Comparison of ENCODE assay signal across 10 cellular contexts in genomic region chr4:158161561-158162354, GRCh38. TPM values are rescaled to one million over a fixed set of nuclear protein-coding genes. Genes with fewer than 3 reads are reported as not detected.
DNase-seq lines count a peak whose midpoint lies in the region; ATAC-seq, FAIRE-seq and TF ChIP-seq lines count a peak whose summit lies in the region.
"Had no signal": no experiment of that assay in that cellular context is flagged by ENCODE, and none has a peak within 500 bp of the region (broad histone marks: within the 10 kb centered on the region; RNA-seq: fewer than 3 reads in every experiment).

No MANE protein-coding gene starts in this region.

- no peaks in the 10 kb centered on the region for H3K36me3 Mint-ChIP-seq in stimulated activated naive B cell treated with anti-CD40 and anti-IgM and Interleukin-4, amounts not matched to agents 10 μg/mL and 1 μg/mL and 100 μg/mL, for 72 hours
- H3K36me3 Mint-ChIP-seq in T-helper 17 cell (ENCODE audit: low read depth), result peaks cover 2% of the 10 kb centered on the region
- H3K36me3 Mint-ChIP-seq: natural killer cell treated with Interleukin-12 subunit alpha and Interleukin-12 subunit beta and Interleukin-15 and Interleukin-18, amount 100 ng/mL, for 72 hours had no signal

- H3K27me3 ChIP-seq in hepatocyte, result no peaks in the 10 kb centered on the region
- H3K27me3 ChIP-seq in stomach smooth muscle (ENCODE audit: control insufficient read depth in 1 of 2, insufficient read depth in 2 of 2, low read length in 2 of 2), result no peaks in the 10 kb centered on the region

- H3K9ac ChIP-seq in stomach smooth muscle (ENCODE audit: low read length in 2 of 2), result no peak overlapping the region

- H3K27ac ChIP-seq in hepatocyte (peak overlapping the region; percentile 90), stomach smooth muscle (ENCODE audit: low read length) (peak overlapping the region; percentile 6)

- DNase-seq in HS-5 (ENCODE audit: low read depth) (peak; percentile 77), astrocyte of the hippocampus (ENCODE audit: low read depth, low spot score) (peak; percentile 89), hepatocyte (ENCODE audit: low spot score) (peak; percentile 71), T-helper 17 cell (no peak), NCI-H1436 treated with DMSO at 0.1 percent for 48 hours (lab: John Stamatoyannopoulos, UW) (no peak), D721Med (ENCODE audit: insufficient read length, low spot score) (no peak)
- DNase-seq in stimulated activated naive B cell treated with anti-CD40 and anti-IgM and Interleukin-4, amounts not matched to agents 10 μg/mL and 1 μg/mL and 100 μg/mL, for 72 hours, result no peak
- DNase-seq: NCI-H1092 treated with DMSO at 0.1 percent for 48 hours had no signal

- H3K9me3 Mint-ChIP-seq in stimulated activated naive B cell treated with anti-CD40 and anti-IgM and Interleukin-4, amounts not matched to agents 10 μg/mL and 1 μg/mL and 100 μg/mL, for 72 hours, result no peaks in the 10 kb centered on the region

- H4K20me1 ChIP-seq in hepatocyte (ENCODE audit: insufficient read depth, poor library complexity, severe bottlenecking), result no peaks in the 10 kb centered on the region

- FAIRE-seq in D721Med (lab: Jason Lieb, UNC), result no peak

- TF ChIP-seq CTCF in hepatocyte (IDR thresholded peaks at IDR 0.05; ENCODE audit: poor library complexity) (no peak), D721Med (IDR thresholded peaks at IDR 0.05; ENCODE audit: insufficient read depth, missing control alignments) (no peak)

- no peaks in the 10 kb centered on the region for H3K9me3 ChIP-seq in hepatocyte (ENCODE audit: low read depth)
- no peaks in the 10 kb centered on the region for H3K9me3 ChIP-seq in stomach smooth muscle (ENCODE audit: control insufficient read depth in 2 of 2, low read length in 2 of 2)
- no peaks in the 10 kb centered on the region for H3K9me3 ChIP-seq in T-helper 17 cell (ENCODE audit: control insufficient read depth, low read length, poor library complexity, severe bottlenecking)

- H3K79me2 ChIP-seq in hepatocyte, result peaks cover 98% of the 10 kb centered on the region

- H3K27ac Mint-ChIP-seq in stimulated activated naive B cell treated with anti-CD40 and anti-IgM and Interleukin-4, amounts not matched to agents 10 μg/mL and 1 μg/mL and 100 μg/mL, for 72 hours, result no peak overlapping the region
- no peak overlapping the region for H3K27ac Mint-ChIP-seq in T-helper 17 cell
- H3K27ac Mint-ChIP-seq: natural killer cell treated with Interleukin-12 subunit alpha and Interleukin-12 subunit beta and Interleukin-15 and Interleukin-18, amount 100 ng/mL, for 72 hours had no signal

- H2AFZ ChIP-seq in hepatocyte, result no peak overlapping the region

- H3K27me3 Mint-ChIP-seq in stimulated activated naive B cell treated with anti-CD40 and anti-IgM and Interleukin-4, amounts not matched to agents 10 μg/mL and 1 μg/mL and 100 μg/mL, for 72 hours, result peaks cover 14 to 24% of the 10 kb centered on the region in 2 donors
- peaks cover 14% of the 10 kb centered on the region for H3K27me3 Mint-ChIP-seq in T-helper 17 cell
- H3K27me3 Mint-ChIP-seq: natural killer cell treated with Interleukin-12 subunit alpha and Interleukin-12 subunit beta and Interleukin-15 and Interleukin-18, amount 100 ng/mL, for 72 hours had no signal

- peak overlapping the region; percentile 62 for H3K4me2 ChIP-seq in hepatocyte

- H3K36me3 ChIP-seq in hepatocyte (replicated peaks; ENCODE audit: insufficient read depth, low read depth), result no peaks in the 10 kb centered on the region
- no peaks in the 10 kb centered on the region for H3K36me3 ChIP-seq in stomach smooth muscle (ENCODE audit: control insufficient read depth in 2 of 2, insufficient read depth in 2 of 2, low read length in 2 of 2)

- H3K4me3 Mint-ChIP-seq in stimulated activated naive B cell treated with anti-CD40 and anti-IgM and Interleukin-4, amounts not matched to agents 10 μg/mL and 1 μg/mL and 100 μg/mL, for 72 hours, result no peak overlapping the region
- H3K4me3 Mint-ChIP-seq in T-helper 17 cell, result no peak overlapping the region
- H3K4me3 Mint-ChIP-seq: natural killer cell treated with Interleukin-12 subunit alpha and Interleukin-12 subunit beta and Interleukin-15 and Interleukin-18, amount 100 ng/mL, for 72 hours had no signal

- no peak for ATAC-seq in stimulated activated naive B cell treated with anti-CD40 and anti-IgM and Interleukin-4, amounts not matched to agents 10 μg/mL and 1 μg/mL and 100 μg/mL, for 72 hours (replicated peaks)
- ATAC-seq in T-helper 17 cell, result no peak
- ATAC-seq: natural killer cell treated with Interleukin-12 subunit alpha and Interleukin-12 subunit beta and Interleukin-15 and Interleukin-18, amount 100 ng/mL, for 72 hours had no signal

- H3K9me2 ChIP-seq in hepatocyte (replicated peaks; ENCODE audit: insufficient read depth), result no peaks in the 10 kb centered on the region

- WGBS in hepatocyte (ENCODE audit: low lambda C conversion rate, missing lambda C conversion rate), result 24% methylated on average over 6 of the region's 6 CpGs

- no peaks in the 10 kb centered on the region for H3K4me1 Mint-ChIP-seq in stimulated activated naive B cell treated with anti-CD40 and anti-IgM and Interleukin-4, amounts not matched to agents 10 μg/mL and 1 μg/mL and 100 μg/mL, for 72 hours
- no peaks in the 10 kb centered on the region for H3K4me1 Mint-ChIP-seq in T-helper 17 cell

- H3K4me3 ChIP-seq in hepatocyte (no peak overlapping the region), stomach smooth muscle (ENCODE audit: low read length in 2 of 2) (peak overlapping the region in 1 of 2 donors; percentile 16)

- H3K4me1 ChIP-seq in hepatocyte (ENCODE audit: insufficient read depth) (peaks cover 57% of the 10 kb centered on the region), stomach smooth muscle (ENCODE audit: control insufficient read depth, insufficient read depth, low read length) (peaks cover 6% of the 10 kb centered on the region)

RNA-seq across cellular contexts. Expression of gene GASK1B, which starts 11.1 kb away (rescaled TPM):
- total RNA-seq in hepatocyte, result 88.8 and 89.8 TPM in 2 replicates
- polyA plus RNA-seq in hepatocyte, result 27.2 and 30.9 TPM in 2 replicates
- total RNA-seq in T-helper 17 cell, result 1 to 10 TPM; 1.3 to 1.8 TPM
- total RNA-seq: natural killer cell treated with Interleukin-12 subunit alpha and Interleukin-12 subunit beta and Interleukin-15 and Interleukin-18, amount 100 ng/mL, for 72 hours had no signal

RNA-seq across cellular contexts. Expression of gene TMEM144, which starts 48.5 kb away (rescaled TPM):
- total RNA-seq in hepatocyte (58.9 and 68.5 TPM in 2 replicates), T-helper 17 cell (under 1 TPM in 1 of 2 donors, not detected in 1; 0.50 TPM)
- 17.5 and 18.4 TPM in 2 replicates for polyA plus RNA-seq in hepatocyte

Comparison
In these comparisons a context has a peak if more than half of its experiments do, and no peak if none do; other contexts are left out.
1. DNase-seq: peak in HS-5 (single experiment), astrocyte of the hippocampus (single experiment) and hepatocyte (single experiment); none in stimulated activated naive B cell treated with anti-CD40 and anti-IgM and Interleukin-4, amounts not matched to agents 10 μg/mL and 1 μg/mL and 100 μg/mL, for 72 hours (single experiment), T-helper 17 cell (0 of 3), NCI-H1436 treated with DMSO at 0.1 percent for 48 hours (single experiment) and D721Med (single experiment).
2. RNA of gene GASK1B, which starts 11.1 kb away (total RNA-seq): 88.8 to 89.8 TPM in hepatocyte; 1.3 to 1.8 TPM in T-helper 17 cell; every median in the first group is over 10 times any median in the second.
3. RNA of gene TMEM144, which starts 48.5 kb away (total RNA-seq): 58.9 to 68.5 TPM in hepatocyte; 0.50 TPM in T-helper 17 cell; every median in the first group is over 10 times any median in the second.